In genomic region chr5:170293273-170293672, GRCh38 we compare ENCODE assay signal across 9 cellular contexts. TPM values are rescaled to one million over a fixed set of nuclear protein-coding genes. Genes with fewer than 3 reads are reported as not detected.
A peak's percentile ranks its signal among the peaks of the same experiment; 100 is the strongest.
DNase-seq lines count a peak whose midpoint lies in the region; ATAC-seq and TF ChIP-seq lines count a peak whose summit lies in the region.
"Had no signal": no experiment of that assay in that cellular context is flagged by ENCODE, and none has a peak within 500 bp of the region (broad histone marks: within the 10 kb centered on the region; RNA-seq: fewer than 3 reads in every experiment).

No MANE protein-coding gene starts in this region.

- no peaks in the 10 kb centered on the region for H3K9me3 ChIP-seq in Karpas-422 (ENCODE audit: low read length)

- TF ChIP-seq CTCF in chondrocyte (IDR thresholded peaks at IDR 0.05): no peak

- H3K4me3 Mint-ChIP-seq in dendritic cell treated with granulocyte-macrophage colony-stimulating factor and Interleukin-4, amounts not matched to agents 40 ng/mL and 50 ng/mL, for 4 days: peak overlapping the region; percentile 99
- peak overlapping the region; percentile 95 to 99 for H3K4me3 Mint-ChIP-seq in stimulated activated naive CD8-positive, alpha-beta T cell treated with anti-CD3 and anti-CD28 coated beads, Interleukin-15, amount 100 ng/mL, for 72 hours
- no peak overlapping the region for H3K4me3 Mint-ChIP-seq in chondrocyte (ENCODE audit: unreplicated experiment)

- H2AFZ ChIP-seq in Karpas-422 (ENCODE audit: low read length): no peak overlapping the region

- peaks cover 94% of the 10 kb centered on the region for H3K36me3 Mint-ChIP-seq in dendritic cell treated with granulocyte-macrophage colony-stimulating factor and Interleukin-4, amounts not matched to agents 40 ng/mL and 50 ng/mL, for 4 days (ENCODE audit: low read depth)
- peaks cover 2% of the 10 kb centered on the region for H3K36me3 Mint-ChIP-seq in chondrocyte (ENCODE audit: low read depth)

- H3K27ac ChIP-seq in Karpas-422 (ENCODE audit: low read length): no peak overlapping the region
- H3K27ac ChIP-seq: KMS-11 had no signal

- DNase-seq in Karpas-422 (peak; percentile 69), NCI-H510A (lab: John Stamatoyannopoulos, UW) (no peak), NCI-H345 (lab: John Stamatoyannopoulos, UW) (no peak), chondrocyte (ENCODE audit: low spot score) (no peak)
- peak; percentile 68 to 84 for DNase-seq in stimulated activated naive CD8-positive, alpha-beta T cell treated with anti-CD3 and anti-CD28 coated beads, Interleukin-15, amount 100 ng/mL, for 72 hours

- H3K27me3 ChIP-seq in Karpas-422 (ENCODE audit: low read length): no peaks in the 10 kb centered on the region

- H3K4me1 ChIP-seq in Karpas-422 (ENCODE audit: low read length): peaks cover 16% of the 10 kb centered on the region

- H3K9ac ChIP-seq in Karpas-422 (ENCODE audit: low read length): no peak overlapping the region
- H3K9ac ChIP-seq: KMS-11 had no signal

- peak overlapping the region; percentile 42 for H3K27ac Mint-ChIP-seq in dendritic cell treated with granulocyte-macrophage colony-stimulating factor and Interleukin-4, amounts not matched to agents 40 ng/mL and 50 ng/mL, for 4 days
- peak overlapping the region; percentile 75 to 82 for H3K27ac Mint-ChIP-seq in stimulated activated naive CD8-positive, alpha-beta T cell treated with anti-CD3 and anti-CD28 coated beads, Interleukin-15, amount 100 ng/mL, for 72 hours
- H3K27ac Mint-ChIP-seq in chondrocyte (ENCODE audit: unreplicated experiment): no peak overlapping the region

- intact Hi-C loops in dendritic cell treated with granulocyte-macrophage colony-stimulating factor and Interleukin-4, amounts not matched to agents 40 ng/mL and 50 ng/mL, for 4 days (cut with micrococcal nuclease): no loop called here

- no peaks in the 10 kb centered on the region for H3K9me2 ChIP-seq in Karpas-422 (replicated peaks; ENCODE audit: insufficient read depth, low read length)

- no peak overlapping the region for H3K4me2 ChIP-seq in Karpas-422 (ENCODE audit: low read depth, low read length, poor library complexity, severe bottlenecking)
- H3K4me2 ChIP-seq: KMS-11 had no signal

- H3K79me2 ChIP-seq in Karpas-422 (ENCODE audit: low read length): no peaks in the 10 kb centered on the region

- H3K27me3 Mint-ChIP-seq in dendritic cell treated with granulocyte-macrophage colony-stimulating factor and Interleukin-4, amounts not matched to agents 40 ng/mL and 50 ng/mL, for 4 days: no peaks in the 10 kb centered on the region
- H3K27me3 Mint-ChIP-seq in stimulated activated naive CD8-positive, alpha-beta T cell treated with anti-CD3 and anti-CD28 coated beads, Interleukin-15, amount 100 ng/mL, for 72 hours: no peaks in the 10 kb centered on the region
- H3K27me3 Mint-ChIP-seq in chondrocyte (ENCODE audit: low read depth): peaks cover 70% of the 10 kb centered on the region

- peaks cover 82% of the 10 kb centered on the region for H3K4me1 Mint-ChIP-seq in dendritic cell treated with granulocyte-macrophage colony-stimulating factor and Interleukin-4, amounts not matched to agents 40 ng/mL and 50 ng/mL, for 4 days (ENCODE audit: low read depth)
- H3K4me1 Mint-ChIP-seq in stimulated activated naive CD8-positive, alpha-beta T cell treated with anti-CD3 and anti-CD28 coated beads, Interleukin-15, amount 100 ng/mL, for 72 hours: peaks cover 63% of the 10 kb centered on the region
- peaks cover 3% of the 10 kb centered on the region for H3K4me1 Mint-ChIP-seq in chondrocyte (ENCODE audit: low read depth)

- no peaks in the 10 kb centered on the region for H3K9me3 Mint-ChIP-seq in dendritic cell treated with granulocyte-macrophage colony-stimulating factor and Interleukin-4, amounts not matched to agents 40 ng/mL and 50 ng/mL, for 4 days
- H3K9me3 Mint-ChIP-seq in stimulated activated naive CD8-positive, alpha-beta T cell treated with anti-CD3 and anti-CD28 coated beads, Interleukin-15, amount 100 ng/mL, for 72 hours: peaks cover 0 to 10% of the 10 kb centered on the region in 2 donors
- H3K9me3 Mint-ChIP-seq in chondrocyte (ENCODE audit: low read depth): no peaks in the 10 kb centered on the region

- peak; percentile 85 for ATAC-seq in GM18511 (IDR thresholded peaks at IDR 0.05; ENCODE audit: unreplicated experiment)
- ATAC-seq in GM21717 (IDR thresholded peaks at IDR 0.05; ENCODE audit: unreplicated experiment): peak; percentile 60
- ATAC-seq in stimulated activated naive CD8-positive, alpha-beta T cell treated with anti-CD3 and anti-CD28 coated beads, Interleukin-15, amount 100 ng/mL, for 72 hours: peak; percentile 79

- no peak overlapping the region for H3K4me3 ChIP-seq in Karpas-422 (ENCODE audit: low read length)

- no peaks in the 10 kb centered on the region for H3K36me3 ChIP-seq in Karpas-422 (ENCODE audit: insufficient read depth, low read length)

- H4K20me1 ChIP-seq in Karpas-422 (ENCODE audit: insufficient read depth, low read depth, low read length): no peaks in the 10 kb centered on the region; the same call in 1 of the 2 replicates

RNA-seq across cellular contexts. Expression of gene LCP2, which starts 4.3 kb away (rescaled TPM):
- 0.22 and 0.82 TPM in 2 replicates for total RNA-seq in Karpas-422 (2014; rRNA removed; shearing (Covaris generic); ENCODE audit: low replicate concordance)
- total RNA-seq in chondrocyte: not detected in 3 replicates

Comparison
In these comparisons a context has a peak if more than half of its experiments do, and no peak if none do; other contexts are left out.
1. DNase-seq: peak in Karpas-422 (single experiment) and stimulated activated naive CD8-positive, alpha-beta T cell treated with anti-CD3 and anti-CD28 coated beads, Interleukin-15, amount 100 ng/mL, for 72 hours (2 of 2); none in NCI-H510A (single experiment), NCI-H345 (single experiment) and chondrocyte (single experiment).
2. Peak in every context shown above with its lines, with median percentiles within 50 percentile points of each other: ATAC-seq.